8 cellular contexts compared by ENCODE assay signal in the genomic region with DNA sequence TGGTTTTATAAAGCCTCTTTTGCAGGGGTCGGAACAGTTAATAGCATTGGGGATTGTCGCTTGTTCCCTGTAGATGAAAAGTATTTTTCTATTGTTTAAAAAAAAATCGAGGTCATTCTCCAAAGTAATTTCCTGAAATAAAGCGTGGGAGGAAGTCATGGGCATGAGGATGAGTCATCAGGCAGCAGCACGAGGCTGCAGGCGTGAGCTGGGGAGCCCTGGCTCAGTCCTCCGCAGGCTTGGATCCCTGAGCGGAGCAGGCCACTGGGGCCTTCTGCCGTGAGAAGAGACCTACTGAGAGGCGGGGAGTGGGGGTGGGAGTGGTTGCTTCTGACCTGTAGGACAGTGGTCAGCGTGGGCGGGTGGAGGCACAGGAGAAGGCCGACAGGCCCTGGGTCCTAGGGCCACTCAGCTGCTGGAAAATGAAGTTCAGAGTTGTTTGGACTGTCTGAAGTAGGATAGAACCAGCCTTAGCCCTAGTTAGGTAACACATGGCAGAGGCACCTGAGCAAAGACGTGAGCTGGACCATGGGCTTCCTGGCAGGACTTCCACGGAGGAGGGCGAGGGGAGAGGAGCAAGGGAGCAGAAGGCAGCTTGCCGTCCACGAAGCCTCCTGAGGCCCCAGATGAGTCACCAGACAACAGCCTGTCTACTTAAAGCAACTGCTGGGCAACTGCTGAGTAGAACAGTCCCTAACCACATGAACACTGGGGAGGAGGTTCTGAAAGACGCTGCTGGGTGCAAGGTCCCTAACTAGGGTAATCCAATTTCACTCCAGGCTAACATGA. TPM values are rescaled to one million over a fixed set of nuclear protein-coding genes. Genes with fewer than 3 reads are reported as not detected.
DNase-seq lines count a peak whose midpoint lies in the region; ATAC-seq and TF ChIP-seq lines count a peak whose summit lies in the region.

No MANE protein-coding gene starts in this region.

- in situ Hi-C loops in astrocyte of the cerebellum (cut with HindIII; ENCODE audit: low sequenced_read_pairs) (no loop called here), gastrocnemius medialis (cut with MboI; ENCODE audit: low sequenced_read_pairs in 4 of 4) (no loop called here)

- no peaks in the 10 kb centered on the region for H4K20me1 ChIP-seq in GM23338 (replicated peaks; ENCODE audit: insufficient read depth)

- H3K4me1 ChIP-seq in GM23338 (ENCODE audit: insufficient read depth) (peaks cover 15% of the 10 kb centered on the region), right cardiac atrium (ENCODE audit: control insufficient read depth, insufficient read depth, low read length) (peaks cover 24% of the 10 kb centered on the region), gastrocnemius medialis (peaks cover 23 to 39% of the 10 kb centered on the region in 2 donors)

- peak overlapping the region; percentile 79 for H2AFZ ChIP-seq in GM23338

- no peaks in the 10 kb centered on the region for H3F3A ChIP-seq in GM23338 (replicated peaks; ENCODE audit: low read depth)

- H3K27me3 Mint-ChIP-seq in GM23338 (ENCODE audit: insufficient read depth, low read depth, poor library complexity) = peaks cover 8% of the 10 kb centered on the region

- TF ChIP-seq CTCF in GM23338 (conservative IDR thresholded peaks at IDR 0.05; ENCODE audit: low read depth in 2 of 2) = no peak
- no peak for TF ChIP-seq CTCF in astrocyte of the cerebellum (IDR thresholded peaks at IDR 0.05; ENCODE audit: low read depth, low read length, missing control alignments)
- no peak for TF ChIP-seq CTCF in gastrocnemius medialis (IDR thresholded peaks at IDR 0.05 in 4 of 5, conservative IDR thresholded peaks at IDR 0.05 in 1 of 5)

- peak overlapping the region; percentile 2; the same call in 1 of the 2 replicates for H3K27ac Mint-ChIP-seq in GM23338

- intact Hi-C loops in right cardiac atrium (cut with DNase I) (no loop called here), gastrocnemius medialis (cut with DNase I; ENCODE audit: low total_unique reads) (no loop called here)

- H3K9me2 ChIP-seq in GM23338 (ENCODE audit: insufficient read depth) = no peaks in the 10 kb centered on the region

- TF ChIP-seq POLR2A in gastrocnemius medialis (IDR thresholded peaks at IDR 0.05) = peak; percentile 35 to 45

- no peak overlapping the region for H3K4me3 ChIP-seq in GM23338
- no peak overlapping the region for H3K4me3 ChIP-seq in astrocyte of the cerebellum (ENCODE audit: low read depth, low read length)
- no peak overlapping the region for H3K4me3 ChIP-seq in right cardiac atrium (ENCODE audit: low read length)
- H3K4me3 ChIP-seq in gastrocnemius medialis = no peak overlapping the region

- H3K9me3 ChIP-seq in right cardiac atrium (ENCODE audit: control insufficient read depth, low read length) = no peaks in the 10 kb centered on the region
- H3K9me3 ChIP-seq in gastrocnemius medialis = no peaks in the 10 kb centered on the region

- H3K79me2 ChIP-seq in GM23338 (replicated peaks; ENCODE audit: insufficient read depth) = no peaks in the 10 kb centered on the region

- 0 out of 3 replicates have a peak, but pooled peaks cover 3% of the 10 kb centered on the region for H3K36me3 Mint-ChIP-seq in GM23338 (ENCODE audit: low read depth)

- no peak overlapping the region; the same call in 1 of the 2 replicates for H3K27ac ChIP-seq in GM23338 (ENCODE audit: low read depth)
- H3K27ac ChIP-seq in right cardiac atrium (ENCODE audit: low read length) = peak overlapping the region; percentile 100
- H3K27ac ChIP-seq in gastrocnemius medialis = peak overlapping the region; percentile 83 to 90 (median 88)

- peaks cover 3% of the 10 kb centered on the region; the same call in 1 of the 3 replicates for H3K9me3 Mint-ChIP-seq in GM23338

- DNase-seq in AG08396 (ENCODE audit: low spot score) (peak; percentile 93), GM23338 (ENCODE audit: low spot score) (no peak), RKO (ENCODE audit: low spot score) (peak; percentile 91), astrocyte of the cerebellum (ENCODE audit: low read depth) (peak; percentile 85), right cardiac atrium (peak; percentile 93 to 96 (median 96)), gastrocnemius medialis (peak; percentile 67 to 83), NCI-H146 treated with DMSO at 0.1 percent for 48 hours (lab: John Stamatoyannopoulos, UW; ENCODE audit: unreplicated experiment) (no peak), NCI-H524 treated with DMSO at 0.1 percent for 48 hours (lab: John Stamatoyannopoulos, UW) (no peak)

- H3K27me3 ChIP-seq in GM23338 (ENCODE audit: insufficient read depth) (no peaks in the 10 kb centered on the region), right cardiac atrium (ENCODE audit: control insufficient read depth, insufficient read depth) (no peaks in the 10 kb centered on the region), gastrocnemius medialis (no peaks in the 10 kb centered on the region)

- H3K4me2 ChIP-seq in GM23338 = no peak overlapping the region

- WGBS in right cardiac atrium = 23% methylated on average over 19 of the region's 19 CpGs

- no peaks in the 10 kb centered on the region for H3K36me3 ChIP-seq in GM23338 (ENCODE audit: insufficient read depth)
- no peaks in the 10 kb centered on the region for H3K36me3 ChIP-seq in gastrocnemius medialis

- ATAC-seq in GM23338 (peak; percentile 65), right cardiac atrium (peak; percentile 94 to 96), gastrocnemius medialis (peak; percentile 85 to 89)

- H3K4me1 Mint-ChIP-seq in GM23338 = peaks cover 21% of the 10 kb centered on the region

- no peak overlapping the region for H3K4me3 Mint-ChIP-seq in GM23338

TF ChIP-seq in GM23338, 12 proteins besides CTCF, POLR2A, EP300 and RAD21:
- TF ChIP-seq ETS1 (IDR thresholded peaks at IDR 0.05) (no peak), ZNF114 (CRISPR knock-in tag; IDR thresholded peaks at IDR 0.05) (0 out of 2 replicates have a peak, but pooled peaks have one; percentile 27), EZH2phosphoT487 (IDR thresholded peaks at IDR 0.05; ENCODE audit: unreplicated experiment) (no peak), JUNB (IDR thresholded peaks at IDR 0.05; ENCODE audit: unreplicated experiment) (no peak), REST (IDR thresholded peaks at IDR 0.05; ENCODE audit: unreplicated experiment) (no peak)

RNA-seq across cellular contexts. Expression of gene LGALS3, which starts 21.1 kb away (rescaled TPM):
- 7.2 and 7.3 TPM in 2 replicates for total RNA-seq in GM23338 (2014; rRNA removed; shearing (Covaris generic))
- polyA plus RNA-seq in GM23338 (2016; fragmentation: Nextera tagmentation; extraction: Ambion mirVana) (10.9 and 14.7 TPM in 2 replicates), right cardiac atrium (271 TPM)
- total RNA-seq in right cardiac atrium (100 to 1,000 TPM; 139 to 186 (median 164) TPM), gastrocnemius medialis (100 to 1,000 TPM in 1 of 4 donors, 10 to 100 TPM in 3; 68.0 to 124 (median 80.6) TPM)

RNA-seq across cellular contexts. Expression of gene MAPK1IP1L, which starts 56.5 kb away (rescaled TPM):
- total RNA-seq in GM23338 (2014; rRNA removed; shearing (Covaris generic)) = 138 and 162 TPM in 2 replicates
- polyA plus RNA-seq in GM23338 (2016; fragmentation: Nextera tagmentation; extraction: Ambion mirVana) (64.0 and 72.4 TPM in 2 replicates), right cardiac atrium (31.4 TPM)
- total RNA-seq in right cardiac atrium (10 to 100 TPM; 55.7 to 96.4 (median 68.3) TPM), gastrocnemius medialis (10 to 100 TPM; 49.9 to 91.4 (median 68.0) TPM)

Comparison
In these comparisons a context has a peak if more than half of its experiments do, and no peak if none do; other contexts are left out.
1. DNase-seq: peak in AG08396 (single experiment), RKO (single experiment), astrocyte of the cerebellum (single experiment), right cardiac atrium (3 of 3) and gastrocnemius medialis (2 of 2); none in GM23338 (single experiment), NCI-H146 treated with DMSO at 0.1 percent for 48 hours (single experiment) and NCI-H524 treated with DMSO at 0.1 percent for 48 hours (single experiment).
2. Peak in every context shown above with its lines, with median percentiles within 50 percentile points of each other: ATAC-seq.